8 cellular contexts compared by ENCODE assay signal in genomic region chrX:71098302-71098701, GRCh38. TPM values are rescaled to one million over a fixed set of nuclear protein-coding genes. Genes with fewer than 3 reads are reported as not detected.
A peak's percentile ranks its signal among the peaks of the same experiment; 100 is the strongest.
DNase-seq lines count a peak whose midpoint lies in the region; ATAC-seq and TF ChIP-seq lines count a peak whose summit lies in the region.

No MANE protein-coding gene starts in this region.

- WGBS in tibial nerve, 2 donors = 3 to 30% methylated on average over 2 of the region's 2 CpGs

- peaks cover 0 to 7% of the 10 kb centered on the region in 2 donors for H3K27me3 ChIP-seq in tibial nerve

- H3K4me1 Mint-ChIP-seq in natural killer cell treated with Interleukin-12 subunit alpha and Interleukin-12 subunit beta and Interleukin-15 and Interleukin-18, amount 100 ng/mL, for 72 hours (ENCODE audit: low read depth in 2 of 2) = peaks cover 24 to 42% of the 10 kb centered on the region in 2 donors

- no peaks in the 10 kb centered on the region for H3K36me3 ChIP-seq in tibial nerve

- no peak for TF ChIP-seq EP300 in tibial nerve (IDR thresholded peaks at IDR 0.05)

- H3K4me1 ChIP-seq in tibial nerve = peaks cover 0 to 34% (median 3%) of the 10 kb centered on the region in 4 donors

- no peaks in the 10 kb centered on the region for H3K36me3 Mint-ChIP-seq in natural killer cell treated with Interleukin-12 subunit alpha and Interleukin-12 subunit beta and Interleukin-15 and Interleukin-18, amount 100 ng/mL, for 72 hours

- H3K9me3 ChIP-seq in tibial nerve = no peaks in the 10 kb centered on the region

- peaks cover 0 to 19% of the 10 kb centered on the region in 2 donors for H3K27me3 Mint-ChIP-seq in natural killer cell treated with Interleukin-12 subunit alpha and Interleukin-12 subunit beta and Interleukin-15 and Interleukin-18, amount 100 ng/mL, for 72 hours

- no peak for TF ChIP-seq POLR2A in tibial nerve (IDR thresholded peaks at IDR 0.05)

- TF ChIP-seq CTCF in AG04449 (IDR thresholded peaks at IDR 0.05; ENCODE audit: insufficient read depth, low read length, missing control alignments) = peak; percentile 41
- TF ChIP-seq CTCF in epithelial cell of proximal tubule (conservative IDR thresholded peaks at IDR 0.05; ENCODE audit: low read depth, low read length) = peak; percentile 58
- peak; percentile 23 to 60 (median 41) for TF ChIP-seq CTCF in tibial nerve (IDR thresholded peaks at IDR 0.05)

- POLR2A ChIA-PET in AG04449 (lab: Yijun Ruan, JAX) = no interaction called here

- CTCF ChIA-PET in AG04449 (lab: Yijun Ruan, JAX) = interaction anchor here (1.2 kb wide), 1 partner anchor 31 kb away, joined by 9 read pairs; no protein-coding TSS in a partner anchor

- DNase-seq in AG04449 (ENCODE audit: low read depth, low spot score) (no peak), NCI-H82 (lab: John Stamatoyannopoulos, UW) (peak; percentile 82), epithelial cell of proximal tubule (ENCODE audit: low read depth) (no peak), tibial nerve (ENCODE audit: low spot score in 2 of 2) (peak; percentile 42 to 61)
- peak; percentile 50 to 54 for DNase-seq in activated CD8-positive, alpha-beta memory T cell treated with anti-CD3 and anti-CD28 coated beads for 4 hours (ENCODE audit: low read depth in 2 of 2)
- DNase-seq in natural killer cell treated with Interleukin-12 subunit alpha and Interleukin-12 subunit beta and Interleukin-15 and Interleukin-18, amount 100 ng/mL, for 72 hours (ENCODE audit: low spot score) = peak; percentile 78

- peak overlapping the region in 1 of 4 donors; percentile 89 for H3K27ac ChIP-seq in tibial nerve

- no peaks in the 10 kb centered on the region for H3K9me3 Mint-ChIP-seq in natural killer cell treated with Interleukin-12 subunit alpha and Interleukin-12 subunit beta and Interleukin-15 and Interleukin-18, amount 100 ng/mL, for 72 hours

- peak overlapping the region; percentile 56 for H3K4me3 Mint-ChIP-seq in natural killer cell treated with Interleukin-12 subunit alpha and Interleukin-12 subunit beta and Interleukin-15 and Interleukin-18, amount 100 ng/mL, for 72 hours

- no peak overlapping the region for H3K4me3 ChIP-seq in AG04449 (ENCODE audit: low read depth, low read length)
- no peak overlapping the region for H3K4me3 ChIP-seq in epithelial cell of proximal tubule (ENCODE audit: low read depth, low read length)
- H3K4me3 ChIP-seq in tibial nerve = no peak overlapping the region

- ATAC-seq in GM18502 (IDR thresholded peaks at IDR 0.05; ENCODE audit: poor library complexity, unreplicated experiment) (peak; percentile 34), HG03045 (IDR thresholded peaks at IDR 0.05; ENCODE audit: unreplicated experiment) (no peak)
- ATAC-seq in natural killer cell treated with Interleukin-12 subunit alpha and Interleukin-12 subunit beta and Interleukin-15 and Interleukin-18, amount 100 ng/mL, for 72 hours = peak; percentile 45 to 52

- H3K27ac Mint-ChIP-seq in natural killer cell treated with Interleukin-12 subunit alpha and Interleukin-12 subunit beta and Interleukin-15 and Interleukin-18, amount 100 ng/mL, for 72 hours = peak overlapping the region in 1 of 2 donors; percentile 30

RNA-seq across cellular contexts. Expression of gene FOXO4, which starts 2.7 kb away (rescaled TPM):
- total RNA-seq in epithelial cell of proximal tubule (2.7 and 4.7 TPM in 2 replicates), tibial nerve (10 to 100 TPM; 18.9 to 35.4 (median 30.5) TPM)
- 10 to 100 TPM; 10.0 to 20.6 TPM for total RNA-seq in natural killer cell treated with Interleukin-12 subunit alpha and Interleukin-12 subunit beta and Interleukin-15 and Interleukin-18, amount 100 ng/mL, for 72 hours

RNA-seq across cellular contexts. Expression of gene CXorf65, which starts 8.2 kb away (rescaled TPM):
- total RNA-seq in epithelial cell of proximal tubule (not detected in 2 replicates), tibial nerve (not detected)
- 10 to 100 TPM; 18.0 to 28.1 TPM for total RNA-seq in natural killer cell treated with Interleukin-12 subunit alpha and Interleukin-12 subunit beta and Interleukin-15 and Interleukin-18, amount 100 ng/mL, for 72 hours

RNA-seq across cellular contexts. Expression of gene IL2RG, which starts 13.1 kb away (rescaled TPM):
- total RNA-seq in epithelial cell of proximal tubule (not detected in 2 replicates), tibial nerve (10 to 100 TPM in 1 of 4 donors, 1 to 10 TPM in 3; 4.6 to 12.2 (median 5.5) TPM)
- total RNA-seq in natural killer cell treated with Interleukin-12 subunit alpha and Interleukin-12 subunit beta and Interleukin-15 and Interleukin-18, amount 100 ng/mL, for 72 hours = 100 to 1,000 TPM; 241 to 512 TPM

RNA-seq across cellular contexts. Expression of gene MED12, which starts 20.1 kb away (rescaled TPM):
- total RNA-seq in epithelial cell of proximal tubule (13.4 and 14.9 TPM in 2 replicates), tibial nerve (10 to 100 TPM; 30.8 to 65.8 (median 48.3) TPM)
- 10 to 100 TPM; 68.5 to 72.9 TPM for total RNA-seq in natural killer cell treated with Interleukin-12 subunit alpha and Interleukin-12 subunit beta and Interleukin-15 and Interleukin-18, amount 100 ng/mL, for 72 hours

RNA-seq across cellular contexts. Expression of gene SNX12, which starts 30.2 kb away (rescaled TPM):
- total RNA-seq in epithelial cell of proximal tubule (50.9 and 53.0 TPM in 2 replicates), tibial nerve (10 to 100 TPM; 41.6 to 52.2 (median 43.1) TPM)
- total RNA-seq in natural killer cell treated with Interleukin-12 subunit alpha and Interleukin-12 subunit beta and Interleukin-15 and Interleukin-18, amount 100 ng/mL, for 72 hours = 10 to 100 TPM; 43.3 to 51.8 TPM

Comparison
In these comparisons a context has a peak if more than half of its experiments do, and no peak if none do; other contexts are left out.
1. DNase-seq: peak in NCI-H82 (single experiment), activated CD8-positive, alpha-beta memory T cell treated with anti-CD3 and anti-CD28 coated beads for 4 hours (2 of 2), natural killer cell treated with Interleukin-12 subunit alpha and Interleukin-12 subunit beta and Interleukin-15 and Interleukin-18, amount 100 ng/mL, for 72 hours (single experiment) and tibial nerve (2 of 2); none in AG04449 (single experiment) and epithelial cell of proximal tubule (single experiment).
2. RNA of gene CXorf65, which starts 8.2 kb away (total RNA-seq): 18.0 to 28.1 TPM in natural killer cell treated with Interleukin-12 subunit alpha and Interleukin-12 subunit beta and Interleukin-15 and Interleukin-18, amount 100 ng/mL, for 72 hours; not detected in epithelial cell of proximal tubule and not detected in tibial nerve; every median in the first group is over 10 times any median in the second.
3. RNA of gene IL2RG, which starts 13.1 kb away (total RNA-seq): 241 to 512 TPM in natural killer cell treated with Interleukin-12 subunit alpha and Interleukin-12 subunit beta and Interleukin-15 and Interleukin-18, amount 100 ng/mL, for 72 hours; 4.6 to 12.2 TPM in tibial nerve and not detected in epithelial cell of proximal tubule; every median in the first group is over 10 times any median in the second.
4. Peak in every context shown above with its lines, with median percentiles within 50 percentile points of each other: CTCF ChIP-seq.